In genomic region chr2:241812730-241813079, GRCh38 we compare ENCODE assay signal across 18 cellular contexts. TPM values are rescaled to one million over a fixed set of nuclear protein-coding genes. Genes with fewer than 3 reads are reported as not detected.
A peak's percentile ranks its signal among the peaks of the same experiment; 100 is the strongest.
DNase-seq lines count a peak whose midpoint lies in the region; ATAC-seq, FAIRE-seq and TF ChIP-seq lines count a peak whose summit lies in the region.
"Had no signal": no experiment of that assay in that cellular context is flagged by ENCODE, and none has a peak within 500 bp of the region (broad histone marks: within the 10 kb centered on the region; RNA-seq: fewer than 3 reads in every experiment).

No MANE protein-coding gene starts in this region.

- no peak for FAIRE-seq in GM12892 (lab: Jason Lieb, UNC)

- H3K9ac ChIP-seq in mammary epithelial cell (ENCODE audit: insufficient read depth, low read length), result no peak overlapping the region

- CTCF ChIA-PET in mammary epithelial cell (lab: Charles Lee; ENCODE audit: low non-redundant PET), result no interaction called here

- H3K27me3 ChIP-seq in osteoblast (ENCODE audit: insufficient read depth, low read length) (no peaks in the 10 kb centered on the region), mammary epithelial cell (ENCODE audit: insufficient read depth, low read length) (no peaks in the 10 kb centered on the region)
- H3K27me3 ChIP-seq: upper lobe of right lung had no signal

- no peaks in the 10 kb centered on the region for H3K36me3 ChIP-seq in osteoblast (ENCODE audit: insufficient read depth, low read length)
- no peaks in the 10 kb centered on the region for H3K36me3 ChIP-seq in mammary epithelial cell (ENCODE audit: insufficient read depth, low read length)
- H3K36me3 ChIP-seq: upper lobe of right lung had no signal

- H3K4me2 ChIP-seq in osteoblast (ENCODE audit: insufficient read depth, low read length) (no peak overlapping the region), mammary epithelial cell (ENCODE audit: insufficient read depth, low read depth, low read length) (no peak overlapping the region)

- no peak overlapping the region for H2AFZ ChIP-seq in osteoblast (ENCODE audit: low read length)
- H2AFZ ChIP-seq in mammary epithelial cell (ENCODE audit: low read depth, low read length), result no peak overlapping the region

- no peak for ATAC-seq in GM19328 (IDR thresholded peaks at IDR 0.05; ENCODE audit: unreplicated experiment)
- ATAC-seq in HG03378 (IDR thresholded peaks at IDR 0.05; ENCODE audit: unreplicated experiment), result no peak
- ATAC-seq: esophagus mucosa, upper lobe of right lung had no signal

- intact Hi-C loops in mammary epithelial cell (cut with micrococcal nuclease), result no loop called here

- no peak for TF ChIP-seq CTCF in coronary artery (IDR thresholded peaks at IDR 0.05)
- no peak for TF ChIP-seq CTCF in osteoblast (IDR thresholded peaks at IDR 0.05; ENCODE audit: extremely low read depth, low read depth, low read length)
- TF ChIP-seq CTCF in mammary epithelial cell (conservative IDR thresholded peaks at IDR 0.05 in 1 of 2, IDR thresholded peaks at IDR 0.05 in 1 of 2; ENCODE audit: extremely low read depth in 1 of 2, insufficient read depth in 1 of 2, low read depth in 1 of 2, low read length in 2 of 2), result no peak

- dilution Hi-C loops in mammary epithelial cell (cut with HindIII; ENCODE audit: low sequenced_read_pairs), result no loop called here

- H4K20me1 ChIP-seq in osteoblast (ENCODE audit: insufficient read depth, low read length) (no peaks in the 10 kb centered on the region), mammary epithelial cell (ENCODE audit: insufficient read depth, low read length) (no peaks in the 10 kb centered on the region)

- WGBS in mammary epithelial cell (ENCODE audit: low coverage, missing lambda C conversion rate), result 82% methylated on average over 4 of the region's 8 CpGs

- DNase-seq in DMS53 (lab: John Stamatoyannopoulos, UW) (peak; percentile 26), DMS53 treated with DMSO at 0.1 percent for 48 hours (lab: John Stamatoyannopoulos, UW; ENCODE audit: unreplicated experiment) (no peak), GM12892 (ENCODE audit: insufficient read length) (peak; percentile 38), coronary artery (ENCODE audit: low spot score) (peak; percentile 71), osteoblast (ENCODE audit: insufficient read length, low spot score, missing footprints) (peak; percentile 85), mammary epithelial cell (no peak)
- DNase-seq: 8988T; activated naive CD4-positive, alpha-beta T cell treated with anti-CD3 and anti-CD28 coated beads, Interleukin-2, amount 10 ng/mL, durations not matched to agents 7 days and 5 days; GOT3; NCI-H1417 treated with DMSO at 0.1 percent for 48 hours; NCI-H226; T-helper 9 cell had no signal

- no peaks in the 10 kb centered on the region for H3K79me2 ChIP-seq in osteoblast (ENCODE audit: insufficient read depth, low read length)
- no peaks in the 10 kb centered on the region for H3K79me2 ChIP-seq in mammary epithelial cell (ENCODE audit: insufficient read depth, low read length)

- no peaks in the 10 kb centered on the region for H3K4me1 ChIP-seq in osteoblast (ENCODE audit: insufficient read depth, low read length)
- H3K4me1 ChIP-seq in mammary epithelial cell (ENCODE audit: insufficient read depth, low read length), result no peaks in the 10 kb centered on the region
- H3K4me1 ChIP-seq: upper lobe of right lung had no signal

- no TSS peak for BruUV-seq in mammary epithelial cell (replicated peaks; lab: Mats Ljungman, UMichigan)

- in situ Hi-C loops in mammary epithelial cell (cut with MboI; ENCODE audit: low sequenced_read_pairs in 2 of 2), result no loop called here

- TF ChIP-seq POLR2A in GM12892 (IDR thresholded peaks at IDR 0.05; ENCODE audit: low read depth, low read length), result no peak

- H3K4me3 ChIP-seq in coronary artery (no peak overlapping the region), osteoblast (ENCODE audit: insufficient read depth, low read length) (no peak overlapping the region), mammary epithelial cell (replicated peaks in 1 of 3; ENCODE audit: insufficient read depth in 1 of 3, low read depth in 2 of 3, low read length in 3 of 3) (no peak overlapping the region)
- H3K4me3 ChIP-seq: upper lobe of right lung had no signal

- H3K9me3 ChIP-seq in osteoblast (ENCODE audit: low read depth, low read length), result no peaks in the 10 kb centered on the region
- H3K9me3 ChIP-seq in mammary epithelial cell (replicated peaks; ENCODE audit: insufficient read depth, low read length), result no peaks in the 10 kb centered on the region
- H3K9me3 ChIP-seq: upper lobe of right lung had no signal

- H3K27ac ChIP-seq in coronary artery (no peak overlapping the region), osteoblast (ENCODE audit: low read depth, low read length) (no peak overlapping the region), mammary epithelial cell (ENCODE audit: insufficient read depth, low read depth, low read length) (no peak overlapping the region)
- H3K27ac ChIP-seq: upper lobe of right lung had no signal

RNA-seq across cellular contexts. Expression of gene NEU4, which starts 3.7 kb away (rescaled TPM):
- 0.19 TPM for polyA plus RNA-seq in GM12892 (2012; ENCODE audit: missing spikeins)
- total RNA-seq in osteoblast (not detected in 2 replicates), mammary epithelial cell (not detected)
- not detected for polyA plus RNA-seq in mammary epithelial cell
- polyA minus RNA-seq in mammary epithelial cell, result not detected
- total RNA-seq: esophagus mucosa had no signal

RNA-seq across cellular contexts. Expression of gene GAL3ST2, which starts 36.1 kb away (rescaled TPM):
- polyA plus RNA-seq in GM12892 (2012; ENCODE audit: missing spikeins), result not detected
- total RNA-seq in osteoblast (0.29 and 0.36 TPM in 2 replicates), mammary epithelial cell (not detected)
- polyA plus RNA-seq in mammary epithelial cell, result not detected
- not detected for polyA minus RNA-seq in mammary epithelial cell
- total RNA-seq: dermis microvascular lymphatic vessel endothelial cell, esophagus mucosa, mesenteric fat pad, upper lobe of right lung had no signal

RNA-seq across cellular contexts. Expression of gene PDCD1, which starts 46.0 kb away (rescaled TPM):
- polyA plus RNA-seq in GM12892 (2012; ENCODE audit: missing spikeins), result 1.0 TPM
- total RNA-seq in osteoblast, result not detected in 2 replicates
- total RNA-seq in mammary epithelial cell, result not detected
- polyA plus RNA-seq in mammary epithelial cell, result not detected
- not detected for polyA minus RNA-seq in mammary epithelial cell
- total RNA-seq: dermis microvascular lymphatic vessel endothelial cell had no signal

RNA-seq across cellular contexts. Expression of gene RTP5, which starts 56.8 kb away (rescaled TPM):
- not detected for polyA plus RNA-seq in GM12892 (2012; ENCODE audit: missing spikeins)
- total RNA-seq in osteoblast (not detected in 2 replicates), mammary epithelial cell (not detected)
- not detected for polyA plus RNA-seq in mammary epithelial cell
- not detected for polyA minus RNA-seq in mammary epithelial cell
- total RNA-seq: dermis microvascular lymphatic vessel endothelial cell, esophagus mucosa, mesenteric fat pad, upper lobe of right lung had no signal

Comparison
In these comparisons a context has a peak if more than half of its experiments do, and no peak if none do; other contexts are left out.
1. DNase-seq: peak in DMS53 (single experiment), GM12892 (single experiment), coronary artery (single experiment) and osteoblast (single experiment); none in DMS53 treated with DMSO at 0.1 percent for 48 hours (single experiment) and mammary epithelial cell (single experiment).